18 cellular contexts compared by ENCODE assay signal in genomic region chrX:13906103-13906502, GRCh38.
DNase-seq lines count a peak whose midpoint lies in the region; FAIRE-seq and TF ChIP-seq lines count a peak whose summit lies in the region.
"Had no signal": no experiment of that assay in that cellular context is flagged by ENCODE, and none has a peak within 500 bp of the region (broad histone marks: within the 10 kb centered on the region; RNA-seq: fewer than 3 reads in every experiment).

No MANE protein-coding gene starts in this region.

- no peaks in the 10 kb centered on the region for H3K9me2 ChIP-seq in SK-N-SH

- H3K9ac ChIP-seq in SK-N-SH, result no peak overlapping the region

- POLR2A ChIA-PET in SK-N-SH (lab: Yijun Ruan, JAX), result no interaction called here

- H3K79me2 ChIP-seq in SK-N-SH (ENCODE audit: insufficient read depth), result no peaks in the 10 kb centered on the region

- peaks cover 0 to 15% (median under 1%) of the 10 kb centered on the region in 4 donors for H3K4me1 ChIP-seq in tibial nerve
- H3K4me1 ChIP-seq in transverse colon, result no peaks in the 10 kb centered on the region
- H3K4me1 ChIP-seq in SK-N-SH (ENCODE audit: control insufficient read depth in 1 of 2, insufficient read depth in 2 of 2, low read depth in 1 of 2, low read length in 1 of 2), result no peaks in the 10 kb centered on the region
- H3K4me1 ChIP-seq: uterus had no signal

- no peak overlapping the region for H3K4me2 ChIP-seq in SK-N-SH

- no peaks in the 10 kb centered on the region for H3K9me3 ChIP-seq in tibial nerve
- no peaks in the 10 kb centered on the region for H3K9me3 ChIP-seq in transverse colon
- H3K9me3 ChIP-seq in SK-N-SH, result no peaks in the 10 kb centered on the region
- H3K9me3 ChIP-seq: uterus had no signal

- FAIRE-seq in HTR-8/SVneo (lab: Jason Lieb, UNC), result no peak
- FAIRE-seq: A204.1, K562 had no signal

- no peak overlapping the region for H2AFZ ChIP-seq in SK-N-SH (ENCODE audit: low read depth)

- peak; percentile 31 for DNase-seq in NCI-H82 (lab: John Stamatoyannopoulos, UW)
- no peak for DNase-seq in NCI-H82 treated with DMSO at 0.1 percent for 48 hours (lab: John Stamatoyannopoulos, UW; ENCODE audit: unreplicated experiment)
- DNase-seq in midbrain (lab: John Stamatoyannopoulos, UW), result peak; percentile 89
- DNase-seq in tibial nerve (ENCODE audit: low spot score in 2 of 2), result no peak
- DNase-seq in transverse colon, result no peak
- DNase-seq in SK-N-SH, result no peak
- no peak for DNase-seq in HTR-8/SVneo (ENCODE audit: insufficient read length, low spot score)
- DNase-seq: activated CD4-positive, alpha-beta T cell treated with anti-CD3 and anti-CD28 coated beads for 36 hours; activated naive CD4-positive, alpha-beta T cell treated with anti-CD3 and anti-CD28 coated beads for 36 hours; activated T-cell treated with anti-CD3 and anti-CD28 coated beads for 4 hours; CD4-positive, CD25-positive, alpha-beta regulatory T cell; NCI-H226; SHP77 treated with DMSO at 0.1 percent for 48 hours; stimulated activated naive CD4-positive, alpha-beta T cell treated with Interleukin-2 at 50 U/mL for 16 hours; uterus had no signal

- H3K36me3 ChIP-seq in tibial nerve (no peaks in the 10 kb centered on the region), transverse colon (no peaks in the 10 kb centered on the region), SK-N-SH (replicated peaks in 1 of 2; ENCODE audit: control insufficient read depth in 1 of 2, insufficient read depth in 2 of 2, low read length in 1 of 2) (no peaks in the 10 kb centered on the region)
- H3K36me3 ChIP-seq: uterus had no signal

- no peaks in the 10 kb centered on the region for H3F3A ChIP-seq in SK-N-SH (replicated peaks; ENCODE audit: insufficient read depth)

- TF ChIP-seq EP300 in tibial nerve (IDR thresholded peaks at IDR 0.05), result peak; percentile 38 to 68
- TF ChIP-seq EP300 in transverse colon (IDR thresholded peaks at IDR 0.05; ENCODE audit: low read depth), result no peak
- TF ChIP-seq EP300 in SK-N-SH (IDR thresholded peaks at IDR 0.05; ENCODE audit: borderline replicate concordance in 1 of 2, low read depth in 1 of 2, low read length in 1 of 2), result no peak

- no peaks in the 10 kb centered on the region for H3K27me3 ChIP-seq in tibial nerve
- H3K27me3 ChIP-seq in transverse colon, result no peaks in the 10 kb centered on the region
- H3K27me3 ChIP-seq in SK-N-SH (ENCODE audit: insufficient read depth), result no peaks in the 10 kb centered on the region; the same call in none of the 2 replicates
- H3K27me3 ChIP-seq: uterus had no signal

- H3K4me3 ChIP-seq in tibial nerve (no peak overlapping the region), transverse colon (no peak overlapping the region), SK-N-SH (ENCODE audit: low read depth in 2 of 2, low read length in 1 of 2) (no peak overlapping the region)
- H3K4me3 ChIP-seq: K562, uterus had no signal

- no peaks in the 10 kb centered on the region for H4K20me1 ChIP-seq in SK-N-SH (ENCODE audit: insufficient read depth)

- in situ Hi-C loops in transverse colon (cut with MboI; ENCODE audit: low pct_ligation_motif_present in 1 of 4, low pct_unique_long_range_greater_than_20kb in 1 of 4, low sequenced_read_pairs in 3 of 4), result no loop called here

- TF ChIP-seq POLR2A in tibial nerve (IDR thresholded peaks at IDR 0.05) (peak in 1 of 2 donors; percentile 9), transverse colon (IDR thresholded peaks at IDR 0.05) (no peak)

- TF ChIP-seq RAD21 in SK-N-SH (IDR thresholded peaks at IDR 0.05; ENCODE audit: low read length), result no peak

- H3K27ac ChIP-seq in cingulate gyrus (ENCODE audit: low read depth, low read length) (peak overlapping the region; percentile 91), tibial nerve (peak overlapping the region; percentile 3 to 90 (median 46)), transverse colon (no peak overlapping the region), SK-N-SH (ENCODE audit: low read depth in 2 of 2, low read length in 1 of 2) (no peak overlapping the region)
- H3K27ac ChIP-seq: uterus had no signal

- CTCF ChIA-PET in SK-N-SH (lab: Yijun Ruan, JAX), result no interaction called here

- WGBS in tibial nerve, 2 donors, result 16 to 20% methylated on average over 2 of the region's 2 CpGs
- 60% methylated on average over 2 of the region's 2 CpGs; no CpG with 5 or more reads in 1 of the 2 donors for WGBS in transverse colon (ENCODE audit: low coverage in 1 of 2), 2 donors
- 35% methylated on average over 2 of the region's 2 CpGs for WGBS in SK-N-SH (ENCODE audit: low lambda C conversion rate)

- TF ChIP-seq CTCF in tibial nerve (IDR thresholded peaks at IDR 0.05) (no peak), transverse colon (IDR thresholded peaks at IDR 0.05) (no peak), SK-N-SH (IDR thresholded peaks at IDR 0.05) (no peak)

- intact Hi-C loops in transverse colon (cut with DNase I; ENCODE audit: low total_unique reads), result loop anchor here (5.0 kb wide), 1 partner anchor 971 kb away; no protein-coding TSS in a partner anchor

TF ChIP-seq in SK-N-SH, 30 proteins besides CTCF, POLR2A, EP300 and RAD21 (continues in another document):
- no peak for TF ChIP-seq TAF1 (IDR thresholded peaks at IDR 0.05; ENCODE audit: borderline replicate concordance, low read depth, low read length)
- TF ChIP-seq USF1 (IDR thresholded peaks at IDR 0.05; ENCODE audit: borderline replicate concordance, low read depth), result no peak
- no peak for TF ChIP-seq FOXJ3 (CRISPR knock-in tag; IDR thresholded peaks at IDR 0.05)
- TF ChIP-seq CHD2 (IDR thresholded peaks at IDR 0.05; ENCODE audit: low read length, partially characterized antibody), result no peak
- TF ChIP-seq EZH2phosphoT487 (IDR thresholded peaks at IDR 0.05; ENCODE audit: borderline replicate concordance, low read depth), result no peak
- no peak for TF ChIP-seq JUND (IDR thresholded peaks at IDR 0.05)
- no peak for TF ChIP-seq POLR2AphosphoS5 (IDR thresholded peaks at IDR 0.05; ENCODE audit: low read depth, low read length)
- no peak for TF ChIP-seq SMC3 (IDR thresholded peaks at IDR 0.05; ENCODE audit: low read depth, low read length)
- TF ChIP-seq, protein P1, sequence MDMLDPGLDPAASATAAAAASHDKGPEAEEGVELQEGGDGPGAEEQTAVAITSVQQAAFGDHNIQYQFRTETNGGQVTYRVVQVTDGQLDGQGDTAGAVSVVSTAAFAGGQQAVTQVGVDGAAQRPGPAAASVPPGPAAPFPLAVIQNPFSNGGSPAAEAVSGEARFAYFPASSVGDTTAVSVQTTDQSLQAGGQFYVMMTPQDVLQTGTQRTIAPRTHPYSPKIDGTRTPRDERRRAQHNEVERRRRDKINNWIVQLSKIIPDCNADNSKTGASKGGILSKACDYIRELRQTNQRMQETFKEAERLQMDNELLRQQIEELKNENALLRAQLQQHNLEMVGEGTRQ (IDR thresholded peaks at IDR 0.05; ENCODE audit: borderline replicate concordance, low read depth, low read length), result no peak
- no peak for TF ChIP-seq TEAD4 (IDR thresholded peaks at IDR 0.05; ENCODE audit: borderline replicate concordance, insufficient read depth)
- no peak for TF ChIP-seq MXI1 (IDR thresholded peaks at IDR 0.05; ENCODE audit: low read depth, low read length)
- no peak for TF ChIP-seq NRF1 (IDR thresholded peaks at IDR 0.05; ENCODE audit: low read depth, low read length)
- no peak for TF ChIP-seq IRF3 (IDR thresholded peaks at IDR 0.05; ENCODE audit: low read depth, low read length)
- TF ChIP-seq FOSL2 (IDR thresholded peaks at IDR 0.05; ENCODE audit: borderline replicate concordance, low read depth), result no peak
- no peak for TF ChIP-seq MEF2A (IDR thresholded peaks at IDR 0.05; ENCODE audit: borderline replicate concordance, low read depth)
- TF ChIP-seq, protein P2, sequence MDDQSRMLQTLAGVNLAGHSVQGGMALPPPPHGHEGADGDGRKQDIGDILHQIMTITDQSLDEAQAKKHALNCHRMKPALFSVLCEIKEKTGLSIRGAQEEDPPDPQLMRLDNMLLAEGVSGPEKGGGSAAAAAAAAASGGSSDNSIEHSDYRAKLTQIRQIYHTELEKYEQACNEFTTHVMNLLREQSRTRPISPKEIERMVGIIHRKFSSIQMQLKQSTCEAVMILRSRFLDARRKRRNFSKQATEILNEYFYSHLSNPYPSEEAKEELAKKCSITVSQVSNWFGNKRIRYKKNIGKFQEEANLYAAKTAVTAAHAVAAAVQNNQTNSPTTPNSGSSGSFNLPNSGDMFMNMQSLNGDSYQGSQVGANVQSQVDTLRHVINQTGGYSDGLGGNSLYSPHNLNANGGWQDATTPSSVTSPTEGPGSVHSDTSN (IDR thresholded peaks at IDR 0.05), result no peak
- TF ChIP-seq ZBTB33 (IDR thresholded peaks at IDR 0.05; ENCODE audit: borderline replicate concordance, low read depth), result no peak
- TF ChIP-seq FOXM1 (IDR thresholded peaks at IDR 0.05; ENCODE audit: low read depth), result no peak

Comparison
In these comparisons a context has a peak if more than half of its experiments do, and no peak if none do; other contexts are left out.
1. DNase-seq: peak in NCI-H82 (single experiment) and midbrain (single experiment); none in NCI-H82 treated with DMSO at 0.1 percent for 48 hours (single experiment), tibial nerve (0 of 2), transverse colon (single experiment), SK-N-SH (single experiment) and HTR-8/SVneo (single experiment).
2. H3K27ac ChIP-seq: peak in cingulate gyrus (single experiment) and tibial nerve (4 of 4); none in transverse colon (0 of 4) and SK-N-SH (0 of 2).